In the genomic region with DNA sequence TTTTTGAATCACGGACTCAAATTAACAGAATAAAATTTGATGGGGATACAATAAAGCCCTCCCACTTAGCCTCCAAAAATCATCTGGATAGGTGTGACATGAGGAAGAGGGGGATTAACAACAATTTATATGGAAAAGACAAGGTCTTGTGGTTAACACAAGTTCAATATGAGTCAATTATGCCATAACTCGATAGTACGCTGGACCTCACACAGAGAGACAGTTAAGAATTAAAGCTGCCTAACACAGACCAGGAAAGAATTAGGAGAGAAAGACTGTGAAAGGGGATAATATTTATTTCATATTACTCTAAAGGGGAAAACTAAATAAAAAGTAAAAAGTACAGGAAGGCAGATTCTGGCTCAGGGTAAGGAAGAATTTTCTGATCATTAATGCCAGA, we compare ENCODE assay signal across 35 cellular contexts.
"Had no signal": no experiment of that assay in that cellular context is flagged by ENCODE, and none has a peak within 500 bp of the region (broad histone marks: within the 10 kb centered on the region; RNA-seq: fewer than 3 reads in every experiment).

No MANE protein-coding gene starts in this region.

- H3K27ac ChIP-seq: ascending aorta, cardiac muscle cell, KMS-11, Peyer's patch, WERI-Rb-1 had no signal

- H3K27ac Mint-ChIP-seq: activated CD8-positive, alpha-beta T cell treated with anti-CD3 and anti-CD28 coated beads for 36 hours; activated naive CD4-positive, alpha-beta T cell treated with anti-CD3 and anti-CD28 coated beads, Interleukin-2, amount 50 U/mL, for 24 hours; activated naive CD8-positive, alpha-beta T cell treated with anti-CD3 and anti-CD28 coated beads, Interleukin-2, amount 10 ng/mL, durations not matched to agents 7 days and 5 days; activated T-cell treated with anti-CD3 and anti-CD28 coated beads, Interleukin-2, amount 50 U/mL, for 24 hours; activated T-helper 2 cell treated with anti-CD3 and anti-CD28 coated beads, Interferon-gamma antibody, Interleukin-2, Interleukin-4, amounts not matched to agents 10 μg/mL and 5 μg/mL and 100 μg/mL, durations not matched to agents 14 hours and 24 hours and 36 hours had no signal

- H3K4me1 Mint-ChIP-seq: activated naive CD4-positive, alpha-beta T cell treated with anti-CD3 and anti-CD28 coated beads, Interleukin-2, amount 50 U/mL, for 24 hours; activated naive CD8-positive, alpha-beta T cell treated with anti-CD3 and anti-CD28 coated beads, Interleukin-2, amount 10 ng/mL, durations not matched to agents 7 days and 5 days; central memory CD8-positive, alpha-beta T cell had no signal

- H3K4me3 ChIP-seq: ascending aorta, cardiac muscle cell, Peyer's patch had no signal

- H3K27me3 Mint-ChIP-seq: activated naive CD4-positive, alpha-beta T cell treated with anti-CD3 and anti-CD28 coated beads, Interleukin-2, amount 50 U/mL, for 24 hours; activated naive CD8-positive, alpha-beta T cell treated with anti-CD3 and anti-CD28 coated beads, Interleukin-2, amount 10 ng/mL, durations not matched to agents 7 days and 5 days; activated T-cell treated with anti-CD3 and anti-CD28 coated beads, Interleukin-2, amount 50 U/mL, for 24 hours; central memory CD8-positive, alpha-beta T cell had no signal

- H3K36me3 ChIP-seq: ascending aorta, cardiac muscle cell, Peyer's patch, WERI-Rb-1 had no signal

- H3K9me3 ChIP-seq: ascending aorta, Peyer's patch had no signal

- H3K4me2 ChIP-seq: KMS-11 had no signal

- ATAC-seq: activated CD8-positive, alpha-beta T cell treated with anti-CD3 and anti-CD28 coated beads for 36 hours; PC-3 had no signal

- H3K4me1 ChIP-seq: ascending aorta, Peyer's patch had no signal

- H3K4me3 Mint-ChIP-seq: activated CD8-positive, alpha-beta T cell treated with anti-CD3 and anti-CD28 coated beads for 36 hours; activated naive CD4-positive, alpha-beta T cell treated with anti-CD3 and anti-CD28 coated beads, Interleukin-2, amount 50 U/mL, for 24 hours; activated naive CD8-positive, alpha-beta T cell treated with anti-CD3 and anti-CD28 coated beads, Interleukin-2, amount 10 ng/mL, durations not matched to agents 7 days and 5 days; activated T-cell treated with anti-CD3 and anti-CD28 coated beads, Interleukin-2, amount 50 U/mL, for 24 hours; central memory CD8-positive, alpha-beta T cell had no signal

- H3K36me3 Mint-ChIP-seq: activated naive CD4-positive, alpha-beta T cell treated with anti-CD3 and anti-CD28 coated beads, Interleukin-2, amount 50 U/mL, for 24 hours; activated naive CD8-positive, alpha-beta T cell treated with anti-CD3 and anti-CD28 coated beads, Interleukin-2, amount 10 ng/mL, durations not matched to agents 7 days and 5 days had no signal

- H3K9me3 Mint-ChIP-seq: activated naive CD8-positive, alpha-beta T cell treated with anti-CD3 and anti-CD28 coated beads, Interleukin-2, amount 10 ng/mL, durations not matched to agents 7 days and 5 days; activated T-helper 2 cell treated with anti-CD3 and anti-CD28 coated beads, Interferon-gamma antibody, Interleukin-2, Interleukin-4, amounts not matched to agents 10 μg/mL and 5 μg/mL and 100 μg/mL, durations not matched to agents 14 hours and 24 hours and 36 hours had no signal

- H3K27me3 ChIP-seq: ascending aorta, cardiac muscle cell, Peyer's patch had no signal

- DNase-seq: activated CD4-positive, alpha-beta T cell treated with anti-CD3 and anti-CD28 coated beads for 1 hour; activated CD4-positive, alpha-beta T cell treated with anti-CD3 and anti-CD28 coated beads for 48 hours; activated CD4-positive, CD25-positive, alpha-beta regulatory T cell; activated CD8-positive, alpha-beta T cell treated with anti-CD3 and anti-CD28 coated beads for 36 hours; activated gamma-delta T cell; activated naive CD4-positive, alpha-beta T cell treated with Interleukin-2 at 50 U/mL for 16 hours; activated naive CD8-positive, alpha-beta T cell treated with anti-CD3 and anti-CD28 coated beads, Interleukin-2, amount 10 ng/mL, durations not matched to agents 7 days and 5 days; activated T-cell treated with anti-CD3 and anti-CD28 coated beads, Interleukin-2, amount 50 U/mL, for 24 hours; amygdala; MM.1S; MV-4-11; NCI-H1092; NCI-H1436 treated with DMSO at 0.1 percent for 48 hours; NCI-H1694 treated with DMSO at 0.1 percent for 48 hours; NCI-H2029 treated with DMSO at 0.1 percent for 48 hours; NCI-H2107; NCI-H2171; NCI-H510A; NCI-H526; NCI-H748 treated with DMSO at 0.1 percent for 48 hours; NK-92 treated with Interleukin-12 subunit alpha and Interleukin-12 subunit beta, amount 100 ng/mL, for 24 hours; PC-3; Peyer's patch; RPMI8226; SHP77 treated with DMSO at 0.1 percent for 48 hours; SW 1271; T-helper 1 cell; T1000; WERI-Rb-1 had no signal
